In genomic region chr13:27403727-27404385, GRCh38 we compare ENCODE assay signal across 1 cellular context.
TF ChIP-seq lines count a peak whose summit lies in the region.

No MANE protein-coding gene starts in this region.

TF ChIP-seq in HepG2, 621 proteins besides CTCF, POLR2A, EP300 and RAD21 (continued from another document and continues in another):
- TF ChIP-seq SNAPC4 (CRISPR knock-in tag; IDR thresholded peaks at IDR 0.05) = no peak
- no peak for TF ChIP-seq CBX5 (CRISPR knock-in tag; IDR thresholded peaks at IDR 0.05; ENCODE audit: borderline replicate concordance)
- TF ChIP-seq ZNF337 (CRISPR knock-in tag; IDR thresholded peaks at IDR 0.05; ENCODE audit: borderline replicate concordance, low read depth) = no peak
- TF ChIP-seq BATF2 (CRISPR knock-in tag; IDR thresholded peaks at IDR 0.05) = no peak
- no peak for TF ChIP-seq ZEB1 (IDR thresholded peaks at IDR 0.05; ENCODE audit: insufficient replicate concordance, low read depth)
- TF ChIP-seq KDM5A (IDR thresholded peaks at IDR 0.05; ENCODE audit: borderline replicate concordance, low read length) = no peak
- no peak for TF ChIP-seq ZNF12 (CRISPR knock-in tag; IDR thresholded peaks at IDR 0.05)
- 0 out of 2 replicates have a peak, but pooled peaks have one; percentile 53 for TF ChIP-seq DNMT1 (CRISPR knock-in tag; IDR thresholded peaks at IDR 0.05)
- no peak for TF ChIP-seq POLR2AphosphoS2 (IDR thresholded peaks at IDR 0.05; ENCODE audit: low read depth, low read length)
- no peak for TF ChIP-seq THYN1 (CRISPR knock-in tag; IDR thresholded peaks at IDR 0.05; ENCODE audit: borderline replicate concordance, low read depth)
- TF ChIP-seq FOSL1 (CRISPR knock-in tag; IDR thresholded peaks at IDR 0.05; ENCODE audit: borderline replicate concordance) = no peak
- no peak for TF ChIP-seq GTF3A (CRISPR knock-in tag; conservative IDR thresholded peaks at IDR 0.05)
- TF ChIP-seq ZNF629 (CRISPR knock-in tag; conservative IDR thresholded peaks at IDR 0.05) = no peak
- TF ChIP-seq HOMEZ (CRISPR knock-in tag; IDR thresholded peaks at IDR 0.05; ENCODE audit: low read depth) = no peak; the same call in 1 of the 2 replicates
- no peak for TF ChIP-seq ATF4 (CRISPR knock-in tag; IDR thresholded peaks at IDR 0.05)
- TF ChIP-seq TCF12 (IDR thresholded peaks at IDR 0.05) = no peak
- TF ChIP-seq TCF12 (CRISPR knock-in tag; IDR thresholded peaks at IDR 0.05) = no peak
- no peak for TF ChIP-seq ARNT2 (CRISPR knock-in tag; IDR thresholded peaks at IDR 0.05; ENCODE audit: low read depth)
- TF ChIP-seq SAFB2 (CRISPR knock-in tag; IDR thresholded peaks at IDR 0.05; ENCODE audit: borderline replicate concordance, low read depth) = no peak; the same call in 1 of the 2 replicates
- no peak for TF ChIP-seq ZNF580 (CRISPR knock-in tag; IDR thresholded peaks at IDR 0.05; ENCODE audit: borderline replicate concordance, low read depth)
- no peak; the same call in 1 of the 2 replicates for TF ChIP-seq ZBTB34 (CRISPR knock-in tag; IDR thresholded peaks at IDR 0.05)
- no peak for TF ChIP-seq ATAD3A (CRISPR knock-in tag; IDR thresholded peaks at IDR 0.05)
- no peak for TF ChIP-seq DMTF1 (CRISPR knock-in tag; IDR thresholded peaks at IDR 0.05)
- no peak for TF ChIP-seq ATF7 (IDR thresholded peaks at IDR 0.05)
- TF ChIP-seq ATF7 (CRISPR knock-in tag; IDR thresholded peaks at IDR 0.05) = no peak
- TF ChIP-seq SALL2 (CRISPR knock-in tag; IDR thresholded peaks at IDR 0.05) = no peak
- TF ChIP-seq THRA (CRISPR knock-in tag; IDR thresholded peaks at IDR 0.05; ENCODE audit: borderline replicate concordance) = no peak
- TF ChIP-seq ZNF513 (CRISPR knock-in tag; conservative IDR thresholded peaks at IDR 0.05) = no peak
- TF ChIP-seq ZNF18 (CRISPR knock-in tag; IDR thresholded peaks at IDR 0.05; ENCODE audit: insufficient replicate concordance) = no peak
- no peak for TF ChIP-seq ZNF616 (CRISPR knock-in tag; IDR thresholded peaks at IDR 0.05; ENCODE audit: low read depth)
- peak; percentile 88 for TF ChIP-seq PAXIP1 (CRISPR knock-in tag; conservative IDR thresholded peaks at IDR 0.05)
